In the genomic region with DNA sequence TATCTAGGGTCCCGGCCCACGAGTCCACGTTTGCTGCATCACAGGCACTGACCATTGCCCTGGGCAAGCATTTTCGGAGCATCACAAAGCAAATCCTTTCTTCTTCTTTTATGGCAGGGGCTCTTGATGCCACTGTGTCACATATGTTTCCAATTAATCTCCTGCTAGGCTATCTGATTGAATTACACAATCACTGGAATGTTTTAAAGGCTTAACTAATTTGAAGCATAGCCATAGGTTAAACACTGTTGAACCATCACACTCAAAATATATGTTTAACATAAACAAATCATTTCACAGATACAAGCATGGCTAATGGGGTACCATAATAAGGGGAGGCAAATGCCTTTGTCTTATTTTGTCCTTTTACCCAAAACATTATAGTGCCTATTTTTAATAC, we compare ENCODE assay signal across 16 cellular contexts.
DNase-seq lines count a peak whose midpoint lies in the region; ATAC-seq and TF ChIP-seq lines count a peak whose summit lies in the region.
"Had no signal": no experiment of that assay in that cellular context is flagged by ENCODE, and none has a peak within 500 bp of the region (broad histone marks: within the 10 kb centered on the region; RNA-seq: fewer than 3 reads in every experiment).

No MANE protein-coding gene starts in this region.

- peaks cover 11% of the 10 kb centered on the region; the same call in 1 of the 2 replicates for H3K9me3 ChIP-seq in SK-N-MC (ENCODE audit: low read depth, low read length)
- H3K9me3 ChIP-seq: Caco-2 had no signal

- H3K9ac ChIP-seq in SK-N-MC (ENCODE audit: insufficient read length): no peak overlapping the region

- H3K27ac ChIP-seq in SK-N-MC: peak overlapping the region; percentile 53; the same call in 1 of the 2 replicates
- H3K27ac ChIP-seq: C4-2B had no signal

- ATAC-seq in HG02870 (IDR thresholded peaks at IDR 0.05; ENCODE audit: unreplicated experiment): no peak
- ATAC-seq: GM23338, HCT116 had no signal

- H3K4me3 ChIP-seq in AG10803 (ENCODE audit: low read length) (no peak overlapping the region), SK-N-MC (peak overlapping the region; percentile 57), astrocyte of the cerebellum (ENCODE audit: low read depth, low read length) (no peak overlapping the region)
- H3K4me3 ChIP-seq: GM23338 had no signal

- in situ Hi-C loops in astrocyte of the cerebellum (cut with HindIII; ENCODE audit: low sequenced_read_pairs): no loop called here

- no peaks in the 10 kb centered on the region for H3K36me3 ChIP-seq in SK-N-MC (ENCODE audit: insufficient read depth, low read length)

- TF ChIP-seq CTCF in AG10803 (conservative IDR thresholded peaks at IDR 0.05; ENCODE audit: low read length): no peak
- TF ChIP-seq CTCF in astrocyte of the cerebellum (IDR thresholded peaks at IDR 0.05; ENCODE audit: low read depth, low read length, missing control alignments): no peak

- peak; percentile 3 for DNase-seq in AG10803 (ENCODE audit: low read depth)
- peak; percentile 34 for DNase-seq in HCEC 1CT
- peak; percentile 77 for DNase-seq in SK-N-MC (ENCODE audit: low read depth, low spot score)
- peak; percentile 1 for DNase-seq in astrocyte of the cerebellum (ENCODE audit: low read depth)
- DNase-seq in NCI-H446 (lab: John Stamatoyannopoulos, UW): no peak
- DNase-seq in activated CD4-positive, alpha-beta T cell treated with anti-CD3 and anti-CD28 coated beads, Interleukin-2, amount 50 U/mL, for 48 hours: no peak
- no peak for DNase-seq in NCI-H510A treated with DMSO at 0.1 percent for 48 hours (lab: John Stamatoyannopoulos, UW)
- DNase-seq: ACHN; AML-193; Caco-2; CD4-positive, alpha-beta T cell; GDM1 had no signal

Comparison
In these comparisons a context has a peak if more than half of its experiments do, and no peak if none do; other contexts are left out.
1. DNase-seq: peak in AG10803 (single experiment), HCEC 1CT (single experiment), SK-N-MC (single experiment) and astrocyte of the cerebellum (single experiment); none in NCI-H446 (0 of 2), activated CD4-positive, alpha-beta T cell treated with anti-CD3 and anti-CD28 coated beads, Interleukin-2, amount 50 U/mL, for 48 hours (0 of 2) and NCI-H510A treated with DMSO at 0.1 percent for 48 hours (single experiment).